In genomic region chr1:16776248-16776647, GRCh38 we compare ENCODE assay signal across 2 cellular contexts. TPM values are rescaled to one million over a fixed set of nuclear protein-coding genes. Genes with fewer than 3 reads are reported as not detected.
"Had no signal": no experiment of that assay in that cellular context is flagged by ENCODE, and none has a peak within 500 bp of the region (broad histone marks: within the 10 kb centered on the region; RNA-seq: fewer than 3 reads in every experiment).

No MANE protein-coding gene starts in this region.

RNA-seq across cellular contexts. Expression of gene RNU1-4, which starts 35.9 kb away (rescaled TPM):
- polyA plus RNA-seq: adrenal gland, aorta had no signal
